ENCODE assay signal across 17 cellular contexts in the genomic region with DNA sequence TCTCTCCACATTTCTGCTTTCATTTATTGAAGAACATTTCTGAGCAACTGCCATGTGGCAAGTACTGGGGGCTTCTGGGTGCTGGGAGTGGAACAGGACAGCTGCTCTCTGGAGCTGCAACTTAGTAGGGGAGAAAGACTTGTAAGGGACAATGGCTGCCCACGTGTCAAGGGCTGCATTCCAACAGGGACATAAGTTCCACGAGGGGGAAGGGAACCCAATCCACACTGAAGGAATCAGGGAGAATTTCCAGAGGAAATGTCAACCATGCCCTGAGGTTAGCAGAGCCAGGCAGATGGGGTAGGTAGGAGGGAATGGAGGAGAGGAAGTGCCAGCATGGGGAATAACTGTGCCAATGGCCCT. TPM values are rescaled to one million over a fixed set of nuclear protein-coding genes. Genes with fewer than 3 reads are reported as not detected.
DNase-seq lines count a peak whose midpoint lies in the region; ATAC-seq and TF ChIP-seq lines count a peak whose summit lies in the region.
"Had no signal": no experiment of that assay in that cellular context is flagged by ENCODE, and none has a peak within 500 bp of the region (broad histone marks: within the 10 kb centered on the region; RNA-seq: fewer than 3 reads in every experiment).

No MANE protein-coding gene starts in this region.

- H3K36me3 ChIP-seq in CD8-positive, alpha-beta T cell (ENCODE audit: insufficient read depth, low read length): no peaks in the 10 kb centered on the region
- H3K36me3 ChIP-seq in GM23338 (ENCODE audit: insufficient read depth): no peaks in the 10 kb centered on the region
- no peaks in the 10 kb centered on the region for H3K36me3 ChIP-seq in SK-N-SH (replicated peaks in 1 of 2; ENCODE audit: control insufficient read depth in 1 of 2, insufficient read depth in 2 of 2, low read length in 1 of 2)
- H3K36me3 ChIP-seq: BLaER1, transverse colon had no signal

- H3K36me3 Mint-ChIP-seq in CD8-positive, alpha-beta T cell: peaks cover 2% of the 10 kb centered on the region
- H3K36me3 Mint-ChIP-seq in GM23338 (ENCODE audit: low read depth): peaks cover 3% of the 10 kb centered on the region; the same call in 1 of the 3 replicates
- peaks cover 3% of the 10 kb centered on the region for H3K36me3 Mint-ChIP-seq in nephron progenitor cell (ENCODE audit: low read depth)

- H3K9me3 Mint-ChIP-seq in CD8-positive, alpha-beta T cell: no peaks in the 10 kb centered on the region
- H3K9me3 Mint-ChIP-seq in GM23338: 0 out of 3 replicates have a peak, but pooled peaks cover 3% of the 10 kb centered on the region
- H3K9me3 Mint-ChIP-seq in nephron progenitor cell: no peaks in the 10 kb centered on the region
- H3K9me3 Mint-ChIP-seq: activated naive CD4-positive, alpha-beta T cell treated with anti-CD3 and anti-CD28 coated beads, Interleukin-2, amount 50 U/mL, for 72 hours had no signal

- WGBS in SK-N-SH (ENCODE audit: low lambda C conversion rate): 79% methylated on average over 2 of the region's 2 CpGs

- H2AFZ ChIP-seq in GM23338: no peak overlapping the region
- H2AFZ ChIP-seq in SK-N-SH (ENCODE audit: low read depth): no peak overlapping the region

- TF ChIP-seq EP300 in SK-N-SH (IDR thresholded peaks at IDR 0.05; ENCODE audit: borderline replicate concordance in 1 of 2, low read depth in 1 of 2, low read length in 1 of 2): no peak

- no peaks in the 10 kb centered on the region for H3F3A ChIP-seq in GM23338 (replicated peaks; ENCODE audit: low read depth)
- no peaks in the 10 kb centered on the region for H3F3A ChIP-seq in SK-N-SH (replicated peaks; ENCODE audit: insufficient read depth)

- POLR2A ChIA-PET in CD8-positive, alpha-beta T cell (lab: Charles Lee): no interaction called here
- POLR2A ChIA-PET in SK-N-SH (lab: Yijun Ruan, JAX): interaction anchor here (1.1 to 1.5 kb wide), 4 partner anchors 11 to 77 kb away, joined by 3 to 7 read pairs (median 5); partner anchors contain the start of genes SCO2 and SYCE3

- DNase-seq in CD8-positive, alpha-beta T cell: no peak
- DNase-seq in GM23338 (ENCODE audit: low spot score) (no peak), dorsolateral prefrontal cortex (no peak), nephron progenitor cell (no peak), HT-29 (ENCODE audit: low spot score) (no peak), SK-N-SH (no peak), NCI-H128 (lab: John Stamatoyannopoulos, UW; ENCODE audit: unreplicated experiment) (no peak)
- DNase-seq: left colon; NCI-H774; stimulated activated naive CD4-positive, alpha-beta T cell; transverse colon had no signal

- H3K27ac Mint-ChIP-seq in CD8-positive, alpha-beta T cell: no peak overlapping the region
- H3K27ac Mint-ChIP-seq in GM23338 (no peak overlapping the region), nephron progenitor cell (no peak overlapping the region)
- H3K27ac Mint-ChIP-seq: activated naive CD4-positive, alpha-beta T cell treated with anti-CD3 and anti-CD28 coated beads, Interleukin-2, amount 50 U/mL, for 72 hours had no signal

- H4K20me1 ChIP-seq in GM23338 (replicated peaks; ENCODE audit: insufficient read depth): no peaks in the 10 kb centered on the region
- H4K20me1 ChIP-seq in SK-N-SH (ENCODE audit: insufficient read depth): no peaks in the 10 kb centered on the region

- peaks cover 13% of the 10 kb centered on the region for H3K4me1 Mint-ChIP-seq in CD8-positive, alpha-beta T cell (ENCODE audit: low read depth)
- H3K4me1 Mint-ChIP-seq in GM23338 (peaks cover 16% of the 10 kb centered on the region), nephron progenitor cell (peaks cover 22% of the 10 kb centered on the region)

- H3K9me3 ChIP-seq in CD8-positive, alpha-beta T cell (ENCODE audit: low read length): no peaks in the 10 kb centered on the region
- H3K9me3 ChIP-seq in SK-N-SH: no peaks in the 10 kb centered on the region
- H3K9me3 ChIP-seq: BLaER1, transverse colon had no signal

- no peaks in the 10 kb centered on the region for H3K79me2 ChIP-seq in GM23338 (replicated peaks; ENCODE audit: insufficient read depth)
- H3K79me2 ChIP-seq in SK-N-SH (ENCODE audit: insufficient read depth): no peaks in the 10 kb centered on the region

- H3K27me3 Mint-ChIP-seq in CD8-positive, alpha-beta T cell (ENCODE audit: low read depth): peaks cover 37% of the 10 kb centered on the region
- H3K27me3 Mint-ChIP-seq in GM23338 (ENCODE audit: insufficient read depth, low read depth, poor library complexity) (peaks cover 67% of the 10 kb centered on the region), nephron progenitor cell (ENCODE audit: low read depth, poor library complexity) (peaks cover 36% of the 10 kb centered on the region)

- H3K4me3 ChIP-seq in CD8-positive, alpha-beta T cell (ENCODE audit: low read depth, low read length): no peak overlapping the region
- no peak overlapping the region for H3K4me3 ChIP-seq in GM23338
- peak overlapping the region in 39 of 59 donors; percentile 11 to 77 (median 66) for H3K4me3 ChIP-seq in dorsolateral prefrontal cortex
- no peak overlapping the region for H3K4me3 ChIP-seq in SK-N-SH (ENCODE audit: low read depth in 2 of 2, low read length in 1 of 2)
- H3K4me3 ChIP-seq: BLaER1, K562, SK-N-MC, transverse colon had no signal

- CTCF ChIA-PET in CD8-positive, alpha-beta T cell (lab: Charles Lee): interaction anchor here (0.8 to 1.2 kb wide), 2 partner anchors 8 to 39 kb away, joined by 3 to 4 read pairs; partner anchors contain the start of gene SYCE3
- CTCF ChIA-PET in SK-N-SH (lab: Yijun Ruan, JAX): interaction anchor here (1.0 to 2.4 kb wide), 6 partner anchors 11 to 328 kb away, joined by 3 to 17 read pairs (median 3); partner anchors contain the start of genes ARSA and SYCE3

- no peaks in the 10 kb centered on the region for H3K4me1 ChIP-seq in CD8-positive, alpha-beta T cell (ENCODE audit: insufficient read depth, low read length)
- H3K4me1 ChIP-seq in GM23338 (ENCODE audit: insufficient read depth) (no peaks in the 10 kb centered on the region; the same call in 1 of the 2 replicates), SK-N-SH (ENCODE audit: control insufficient read depth in 1 of 2, insufficient read depth in 2 of 2, low read depth in 1 of 2, low read length in 1 of 2) (peaks cover 0 to 10% of the 10 kb centered on the region in 2 experiments; a peak in 1 of 4 replicates)

- no peak overlapping the region for H3K9ac ChIP-seq in SK-N-SH
- H3K9ac ChIP-seq: BLaER1 had no signal

- H3K27ac ChIP-seq in CD8-positive, alpha-beta T cell (ENCODE audit: low read depth, low read length): no peak overlapping the region
- H3K27ac ChIP-seq in GM23338 (ENCODE audit: low read depth) (no peak overlapping the region), dorsolateral prefrontal cortex (peak overlapping the region in 4 of 59 donors; percentile 3 to 78 (median 21)), SK-N-SH (ENCODE audit: low read depth in 2 of 2, low read length in 1 of 2) (no peak overlapping the region; a peak in 1 of 4 replicates)
- H3K27ac ChIP-seq: BLaER1, HL-60, SK-N-MC, transverse colon had no signal

- peaks cover 13% of the 10 kb centered on the region for H3K27me3 ChIP-seq in CD8-positive, alpha-beta T cell (ENCODE audit: insufficient read depth, low read length)
- H3K27me3 ChIP-seq in GM23338 (ENCODE audit: insufficient read depth): peaks cover 89% of the 10 kb centered on the region
- H3K27me3 ChIP-seq in dorsolateral prefrontal cortex: peaks cover 0 to 6% (median 0%) of the 10 kb centered on the region in 45 donors
- no peaks in the 10 kb centered on the region for H3K27me3 ChIP-seq in SK-N-SH (ENCODE audit: insufficient read depth)

- H3K9me2 ChIP-seq in GM23338 (ENCODE audit: insufficient read depth) (no peaks in the 10 kb centered on the region), SK-N-SH (no peaks in the 10 kb centered on the region)

- no peak for ATAC-seq in CD8-positive, alpha-beta T cell
- ATAC-seq in GM23338: no peak
- ATAC-seq: activated naive CD4-positive, alpha-beta T cell treated with anti-CD3 and anti-CD28 coated beads, Interleukin-2, amount 50 U/mL, for 72 hours; K562; left colon had no signal

- H3K4me2 ChIP-seq in GM23338: no peak overlapping the region
- no peak overlapping the region for H3K4me2 ChIP-seq in SK-N-SH
- H3K4me2 ChIP-seq: BLaER1 had no signal

- no peak for TF ChIP-seq CTCF in CD8-positive, alpha-beta T cell (IDR thresholded peaks at IDR 0.05)
- TF ChIP-seq CTCF in GM23338 (conservative IDR thresholded peaks at IDR 0.05; ENCODE audit: low read depth in 2 of 2): no peak
- no peak for TF ChIP-seq CTCF in dorsolateral prefrontal cortex (IDR thresholded peaks at IDR 0.05 in 54 of 56, conservative IDR thresholded peaks at IDR 0.05 in 2 of 56; ENCODE audit: low read depth in 1 of 56, partially characterized antibody in 56 of 56)
- TF ChIP-seq CTCF in nephron progenitor cell (IDR thresholded peaks at IDR 0.05): no peak
- TF ChIP-seq CTCF in SK-N-SH (IDR thresholded peaks at IDR 0.05): no peak

- peak overlapping the region; percentile 67 for H3K4me3 Mint-ChIP-seq in CD8-positive, alpha-beta T cell
- H3K4me3 Mint-ChIP-seq in GM23338: peak overlapping the region; percentile 63
- peak overlapping the region; percentile 82 for H3K4me3 Mint-ChIP-seq in nephron progenitor cell

- no peak for TF ChIP-seq RAD21 in SK-N-SH (IDR thresholded peaks at IDR 0.05; ENCODE audit: low read length)

- intact Hi-C loops in CD8-positive, alpha-beta T cell (cut with DNase I, micrococcal nuclease): no loop called here
- intact Hi-C loops in dorsolateral prefrontal cortex (cut with DNase I): no loop called here

RNA-seq across cellular contexts. Expression of gene MAPK8IP2, which starts 1.7 kb away (rescaled TPM):
- total RNA-seq in CD8-positive, alpha-beta T cell: under 1 TPM; 0.16 to 0.42 TPM
- 2.8 and 3.5 TPM in 2 replicates for total RNA-seq in GM23338 (2014; rRNA removed; shearing (Covaris generic))
- polyA plus RNA-seq in GM23338 (2016; fragmentation: Nextera tagmentation; extraction: Ambion mirVana): 0.15 and 0.16 TPM in 2 replicates
- total RNA-seq in dorsolateral prefrontal cortex: 100 to 1,000 TPM in 119 of 120 experiments, 10 to 100 TPM in 1; 82.8 to 271 (median 217) TPM
- total RNA-seq in HT-29 (2014; rRNA removed; shearing (Covaris generic)): not detected in 2 replicates
- polyA plus RNA-seq in SK-N-SH (2012; rRNA removed): 2.3 and 2.7 TPM in 2 replicates
- 1.1 and 2.0 TPM in 2 replicates for polyA plus RNA-seq in SK-N-SH (2012; cell fraction: cytosol; rRNA removed)
- polyA plus RNA-seq in SK-N-SH (2012; cell fraction: nucleus; rRNA removed): 4.6 and 5.0 TPM in 2 replicates

RNA-seq across cellular contexts. Expression of gene CHKB, which starts 19.7 kb away (rescaled TPM):
- total RNA-seq in CD8-positive, alpha-beta T cell: 100 to 1,000 TPM; 112 to 115 TPM
- 51.2 and 67.0 TPM in 2 replicates for total RNA-seq in GM23338 (2014; rRNA removed; shearing (Covaris generic))
- polyA plus RNA-seq in GM23338 (2016; fragmentation: Nextera tagmentation; extraction: Ambion mirVana) (61.6 and 63.7 TPM in 2 replicates), SK-N-SH (2012; rRNA removed) (39.6 and 57.4 TPM in 2 replicates)
- total RNA-seq in dorsolateral prefrontal cortex: 100 to 1,000 TPM in 1 of 120 experiments, 10 to 100 TPM in 119; 36.7 to 115 (median 63.9) TPM
- total RNA-seq in HT-29 (2014; rRNA removed; shearing (Covaris generic)): 21.5 and 26.2 TPM in 2 replicates
- 10.7 and 14.1 TPM in 2 replicates for polyA plus RNA-seq in SK-N-SH (2012; cell fraction: cytosol; rRNA removed)
- 329 and 374 TPM in 2 replicates for polyA plus RNA-seq in SK-N-SH (2012; cell fraction: nucleus; rRNA removed)

RNA-seq across cellular contexts. Expression of gene CPT1B, which starts 24.1 kb away (rescaled TPM):
- total RNA-seq in CD8-positive, alpha-beta T cell: 10 to 100 TPM; 42.4 to 46.0 TPM
- 5.5 and 14.4 TPM in 2 replicates for total RNA-seq in GM23338 (2014; rRNA removed; shearing (Covaris generic))
- 5.6 and 6.4 TPM in 2 replicates for polyA plus RNA-seq in GM23338 (2016; fragmentation: Nextera tagmentation; extraction: Ambion mirVana)
- total RNA-seq in dorsolateral prefrontal cortex: 10 to 100 TPM; 16.1 to 79.3 (median 36.8) TPM
- total RNA-seq in HT-29 (2014; rRNA removed; shearing (Covaris generic)): 1.5 and 2.5 TPM in 2 replicates
- polyA plus RNA-seq in SK-N-SH (2012; rRNA removed): 33.2 and 40.4 TPM in 2 replicates
- 5.1 and 6.8 TPM in 2 replicates for polyA plus RNA-seq in SK-N-SH (2012; cell fraction: cytosol; rRNA removed)
- 298 and 342 TPM in 2 replicates for polyA plus RNA-seq in SK-N-SH (2012; cell fraction: nucleus; rRNA removed)

RNA-seq across cellular contexts. Expression of gene ARSA, which starts 25.6 kb away (rescaled TPM):
- 10 to 100 TPM; 37.1 to 43.4 TPM for total RNA-seq in CD8-positive, alpha-beta T cell
- total RNA-seq in GM23338 (2014; rRNA removed; shearing (Covaris generic)): 8.2 and 8.6 TPM in 2 replicates
- 7.1 and 8.1 TPM in 2 replicates for polyA plus RNA-seq in GM23338 (2016; fragmentation: Nextera tagmentation; extraction: Ambion mirVana)
- total RNA-seq in dorsolateral prefrontal cortex: 10 to 100 TPM; 32.1 to 72.7 (median 48.0) TPM
- total RNA-seq in HT-29 (2014; rRNA removed; shearing (Covaris generic)): 11.4 and 16.6 TPM in 2 replicates
- 34.2 and 34.4 TPM in 2 replicates for polyA plus RNA-seq in SK-N-SH (2012; rRNA removed)
- 8.7 and 14.7 TPM in 2 replicates for polyA plus RNA-seq in SK-N-SH (2012; cell fraction: cytosol; rRNA removed)
- polyA plus RNA-seq in SK-N-SH (2012; cell fraction: nucleus; rRNA removed): 200 and 287 TPM in 2 replicates

RNA-seq across cellular contexts. Expression of gene SYCE3, which starts 39.6 kb away (rescaled TPM):
- total RNA-seq in CD8-positive, alpha-beta T cell: not detected
- total RNA-seq in GM23338 (2014; rRNA removed; shearing (Covaris generic)): not detected in 2 replicates
- polyA plus RNA-seq in GM23338 (2016; fragmentation: Nextera tagmentation; extraction: Ambion mirVana) (not detected in 2 replicates), SK-N-SH (2012; rRNA removed) (2.1 and 3.6 TPM in 2 replicates)
- total RNA-seq in dorsolateral prefrontal cortex: 1 to 10 TPM in 14 of 120 experiments, not detected in 106; 1.4 to 6.0 (median 2.0) TPM
- total RNA-seq in HT-29 (2014; rRNA removed; shearing (Covaris generic)): not detected in 2 replicates
- polyA plus RNA-seq in SK-N-SH (2012; cell fraction: cytosol; rRNA removed): 4.5 and 6.4 TPM in 2 replicates
- polyA plus RNA-seq in SK-N-SH (2012; cell fraction: nucleus; rRNA removed): 0.91 and 1.9 TPM in 2 replicates
- total RNA-seq: K562, mononuclear cell, transverse colon had no signal

Comparison
In these comparisons a context has a peak if more than half of its experiments do, and no peak if none do; other contexts are left out.
1. H3K4me3 ChIP-seq: peak in dorsolateral prefrontal cortex (39 of 59); none in CD8-positive, alpha-beta T cell (single experiment), GM23338 (single experiment) and SK-N-SH (0 of 2).
2. RNA of gene MAPK8IP2, which starts 1.7 kb away (total RNA-seq): 82.8 to 271 TPM in dorsolateral prefrontal cortex; 2.8 to 3.5 TPM in GM23338, 0.16 to 0.42 TPM in CD8-positive, alpha-beta T cell and not detected in HT-29; every median in the first group is over 10 times any median in the second.
3. Peak in every context shown above with its lines, with median percentiles within 50 percentile points of each other: H3K4me3 Mint-ChIP-seq.